25 cellular contexts compared by ENCODE assay signal in genomic region chr3:194961149-194961548, GRCh38.
"Had no signal": no experiment of that assay in that cellular context is flagged by ENCODE, and none has a peak within 500 bp of the region (broad histone marks: within the 10 kb centered on the region; RNA-seq: fewer than 3 reads in every experiment).

No MANE protein-coding gene starts in this region.

- H3K4me3 ChIP-seq: SJCRH30 had no signal

- H3K9ac ChIP-seq: KMS-11, SK-N-SH had no signal

- H3K4me1 ChIP-seq: SJCRH30 had no signal

- DNase-seq: activated CD4-positive, alpha-beta T cell treated with anti-CD3 and anti-CD28 coated beads for 36 hours; activated CD8-positive, alpha-beta memory T cell treated with anti-CD3 and anti-CD28 coated beads, Interleukin-2, amount 50 U/mL, for 4 hours; activated CD8-positive, alpha-beta T cell treated with anti-CD3 and anti-CD28 coated beads for 36 hours; activated gamma-delta T cell treated with Interleukin-2 at 50 U/mL for 16 hours; activated naive CD4-positive, alpha-beta T cell treated with anti-CD3 and anti-CD28 coated beads, Interleukin-2, amount 10 ng/mL, durations not matched to agents 7 days and 5 days; activated naive CD8-positive, alpha-beta T cell treated with anti-CD3 and anti-CD28 coated beads for 36 hours; activated T-cell treated with anti-CD3 and anti-CD28 coated beads, Interleukin-2, amount 50 U/mL, for 72 hours; brain microvascular endothelial cell; NCI-H1092; NCI-H1417 treated with DMSO at 0.1 percent for 48 hours; NCI-H1694; NCI-H2029; NCI-H2107; NCI-H2171 treated with DMSO at 0.1 percent for 48 hours; NCI-H226; NCI-H510A; NCI-H526 treated with DMSO at 0.1 percent for 48 hours; NCI-H82; Right ventricle myocardium superior; RPMI8226; SJCRH30; SK-N-SH; T-helper 1 cell had no signal

- H3K9me3 ChIP-seq: SJCRH30, SK-N-SH had no signal

- H3K36me3 ChIP-seq: brain microvascular endothelial cell, SJCRH30 had no signal

- H3K4me2 ChIP-seq: KMS-11, SK-N-SH had no signal

- H3K27me3 ChIP-seq: brain microvascular endothelial cell had no signal

- ATAC-seq: activated CD4-positive, alpha-beta T cell treated with anti-CD3 and anti-CD28 coated beads for 36 hours; activated CD8-positive, alpha-beta T cell treated with anti-CD3 and anti-CD28 coated beads for 36 hours; activated T-cell treated with anti-CD3 and anti-CD28 coated beads, Interleukin-2, amount 50 U/mL, for 72 hours had no signal

- H3K27ac ChIP-seq: brain microvascular endothelial cell, KMS-11, SJCRH30, VCaP had no signal
